In the genomic region with DNA sequence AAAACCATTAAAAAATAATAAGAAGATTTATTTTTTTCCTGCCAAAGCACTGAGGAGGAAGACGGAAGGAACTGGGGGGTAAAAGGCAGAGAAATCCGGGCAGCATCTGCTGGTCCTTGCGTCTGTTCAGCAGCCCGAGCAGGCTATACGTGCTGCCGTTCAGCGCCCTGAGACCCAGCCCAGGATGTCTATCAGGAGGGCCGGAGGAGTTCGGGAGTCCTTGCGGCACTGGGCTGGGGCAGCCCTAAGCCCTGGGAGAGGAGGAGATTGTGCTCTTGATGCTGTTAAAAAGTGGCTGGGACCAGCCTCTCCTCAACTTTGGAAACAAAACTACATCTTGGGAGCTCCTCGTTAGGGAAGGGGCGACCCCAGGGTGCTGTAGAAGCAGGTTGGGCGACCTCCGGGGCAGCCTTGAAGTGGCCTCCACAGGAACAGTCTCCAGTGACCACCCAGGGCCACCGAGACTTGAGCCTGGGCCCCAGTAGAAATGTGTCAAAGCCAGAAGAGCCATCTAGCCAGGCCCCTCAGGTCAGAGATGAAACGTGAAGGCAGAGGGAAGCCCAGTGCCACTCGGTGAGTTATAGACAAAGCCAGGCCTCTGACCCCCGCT, we compare ENCODE assay signal across 10 cellular contexts. TPM values are rescaled to one million over a fixed set of nuclear protein-coding genes. Genes with fewer than 3 reads are reported as not detected.
DNase-seq lines count a peak whose midpoint lies in the region; ATAC-seq and TF ChIP-seq lines count a peak whose summit lies in the region.
"Had no signal": no experiment of that assay in that cellular context is flagged by ENCODE, and none has a peak within 500 bp of the region (broad histone marks: within the 10 kb centered on the region; RNA-seq: fewer than 3 reads in every experiment).

No MANE protein-coding gene starts in this region.

- peak overlapping the region; percentile 66 for H3K4me3 Mint-ChIP-seq in activated CD4-positive, alpha-beta T cell treated with anti-CD3 and anti-CD28 coated beads, Interleukin-2, amount 10 ng/mL, durations not matched to agents 7 days and 5 days
- no peak overlapping the region for H3K4me3 Mint-ChIP-seq in mesothelial cell of epicardium
- H3K4me3 Mint-ChIP-seq: neural crest cell had no signal

- peaks cover 54% of the 10 kb centered on the region for H3K4me1 Mint-ChIP-seq in activated CD4-positive, alpha-beta T cell treated with anti-CD3 and anti-CD28 coated beads, Interleukin-2, amount 10 ng/mL, durations not matched to agents 7 days and 5 days
- H3K4me1 Mint-ChIP-seq in mesothelial cell of epicardium: peaks cover 13% of the 10 kb centered on the region

- no peaks in the 10 kb centered on the region for H3K36me3 ChIP-seq in thymus (ENCODE audit: control insufficient read depth, insufficient read depth)

- peaks cover 5% of the 10 kb centered on the region for H3K9me3 Mint-ChIP-seq in activated CD4-positive, alpha-beta T cell treated with anti-CD3 and anti-CD28 coated beads, Interleukin-2, amount 10 ng/mL, durations not matched to agents 7 days and 5 days
- H3K9me3 Mint-ChIP-seq in mesothelial cell of epicardium: no peaks in the 10 kb centered on the region
- H3K9me3 Mint-ChIP-seq: neural crest cell had no signal

- H3K4me3 ChIP-seq in thymus (ENCODE audit: low read length): peak overlapping the region; percentile 21

- H3K27me3 Mint-ChIP-seq in activated CD4-positive, alpha-beta T cell treated with anti-CD3 and anti-CD28 coated beads, Interleukin-2, amount 10 ng/mL, durations not matched to agents 7 days and 5 days: no peaks in the 10 kb centered on the region
- no peaks in the 10 kb centered on the region for H3K27me3 Mint-ChIP-seq in mesothelial cell of epicardium (ENCODE audit: low read depth)

- H3K27me3 ChIP-seq in thymus (ENCODE audit: control insufficient read depth, insufficient read depth): no peaks in the 10 kb centered on the region

- H3K9me3 ChIP-seq in thymus (ENCODE audit: control insufficient read depth): no peaks in the 10 kb centered on the region

- 77 to 81% (median 78%) methylated on average over 18 of the region's 18 CpGs for WGBS in adipose tissue, 3 donors
- WGBS in thymus: 93% methylated on average over 18 of the region's 18 CpGs

- ATAC-seq in HG03108 (IDR thresholded peaks at IDR 0.05; ENCODE audit: unreplicated experiment) (no peak), HG03469 (IDR thresholded peaks at IDR 0.05; ENCODE audit: unreplicated experiment) (no peak)

- POLR2A ChIA-PET in activated CD4-positive, alpha-beta T cell treated with anti-CD3 and anti-CD28 coated beads, Interleukin-2, amount 10 ng/mL, durations not matched to agents 7 days and 5 days (lab: Charles Lee): no interaction called here

- peak overlapping the region; percentile 15 for H3K27ac ChIP-seq in adipose tissue (ENCODE audit: low read depth, low read length)
- H3K27ac ChIP-seq in thymus (ENCODE audit: low read depth): peak overlapping the region; percentile 70

- H3K36me3 Mint-ChIP-seq in activated CD4-positive, alpha-beta T cell treated with anti-CD3 and anti-CD28 coated beads, Interleukin-2, amount 10 ng/mL, durations not matched to agents 7 days and 5 days (ENCODE audit: low read depth): peaks cover 4% of the 10 kb centered on the region
- no peaks in the 10 kb centered on the region for H3K36me3 Mint-ChIP-seq in mesothelial cell of epicardium

- CTCF ChIA-PET in activated CD4-positive, alpha-beta T cell treated with anti-CD3 and anti-CD28 coated beads, Interleukin-2, amount 10 ng/mL, durations not matched to agents 7 days and 5 days (lab: Charles Lee): interaction anchor here (0.7 to 2.4 kb wide), 7 partner anchors 10 to 1165 kb away, joined by 3 to 7 read pairs (median 5); no protein-coding TSS in a partner anchor

- no peak for DNase-seq in activated CD4-positive, alpha-beta T cell treated with anti-CD3 and anti-CD28 coated beads, Interleukin-2, amount 10 ng/mL, durations not matched to agents 7 days and 5 days
- no peak for DNase-seq in activated CD4-positive, alpha-beta T cell treated with anti-CD3 and anti-CD28 coated beads for 4 hours
- DNase-seq in mesothelial cell of epicardium (ENCODE audit: low spot score in 2 of 2, unreplicated experiment in 2 of 2) (no peak), activated gamma-delta T cell treated with Interleukin-2 at 50 U/mL for 16 hours (no peak)
- DNase-seq: GOT3 had no signal

- H3K27ac Mint-ChIP-seq in activated CD4-positive, alpha-beta T cell treated with anti-CD3 and anti-CD28 coated beads, Interleukin-2, amount 10 ng/mL, durations not matched to agents 7 days and 5 days: peak overlapping the region; percentile 94
- H3K27ac Mint-ChIP-seq in mesothelial cell of epicardium: peak overlapping the region; percentile 39

- TF ChIP-seq CTCF in mesothelial cell of epicardium (IDR thresholded peaks at IDR 0.05; ENCODE audit: unreplicated experiment): no peak

- H3K4me1 ChIP-seq in thymus (ENCODE audit: control insufficient read depth, insufficient read depth, low read length): peaks cover 10% of the 10 kb centered on the region

RNA-seq across cellular contexts. Expression of a gene that starts 14.3 kb away (rescaled TPM):
- under 1 TPM; 0.12 to 0.15 TPM for total RNA-seq in activated CD4-positive, alpha-beta T cell treated with anti-CD3 and anti-CD28 coated beads, Interleukin-2, amount 10 ng/mL, durations not matched to agents 7 days and 5 days
- polyA plus RNA-seq in adipose tissue: 1 to 10 TPM; 2.9 to 6.2 (median 3.4) TPM
- total RNA-seq in mesothelial cell of epicardium: 8.4 to 9.6 TPM (median 8.6 TPM) in 3 replicates
- 7.5 TPM for polyA plus RNA-seq in thymus

RNA-seq across cellular contexts. Expression of a gene that starts 18.0 kb away (rescaled TPM):
- 1 to 10 TPM; 4.5 to 4.6 TPM for total RNA-seq in activated CD4-positive, alpha-beta T cell treated with anti-CD3 and anti-CD28 coated beads, Interleukin-2, amount 10 ng/mL, durations not matched to agents 7 days and 5 days
- polyA plus RNA-seq in adipose tissue (1 to 10 TPM; 4.4 to 6.5 (median 4.5) TPM), thymus (0.91 TPM)
- 0.13 to 1.1 TPM (median 0.70 TPM) in 3 replicates for total RNA-seq in mesothelial cell of epicardium

RNA-seq across cellular contexts. Expression of a gene that starts 59.3 kb away (rescaled TPM):
- total RNA-seq in activated CD4-positive, alpha-beta T cell treated with anti-CD3 and anti-CD28 coated beads, Interleukin-2, amount 10 ng/mL, durations not matched to agents 7 days and 5 days: 100 to 1,000 TPM in 1 of 2 experiments, 10 to 100 TPM in 1; 92.6 to 106 TPM
- polyA plus RNA-seq in adipose tissue: 100 to 1,000 TPM in 1 of 3 donors, 10 to 100 TPM in 2; 42.7 to 112 (median 54.1) TPM
- total RNA-seq in mesothelial cell of epicardium: 74.4 to 81.5 TPM (median 79.7 TPM) in 3 replicates
- 49.4 TPM for polyA plus RNA-seq in thymus
